ENCODE assay signal across 24 cellular contexts in the genomic region with DNA sequence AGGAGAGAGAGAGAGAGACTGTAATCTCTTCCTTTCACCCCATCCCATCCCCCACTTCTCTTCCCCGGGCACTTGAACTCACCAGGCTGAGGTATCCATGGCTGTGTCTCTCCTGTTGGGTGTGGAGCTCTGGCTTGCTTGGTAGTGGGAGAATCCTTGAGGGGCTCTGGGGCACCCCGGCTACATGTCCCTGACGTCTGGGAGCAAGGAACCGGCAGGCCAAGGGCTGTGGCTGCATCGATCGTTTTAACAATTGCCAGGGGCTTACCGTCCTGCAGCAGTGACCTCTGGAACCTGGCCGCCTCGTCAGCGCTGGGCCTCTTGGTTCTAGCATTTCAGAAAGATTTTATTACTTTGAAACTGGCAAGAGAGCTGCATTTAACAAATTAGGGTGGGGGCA. TPM values are rescaled to one million over a fixed set of nuclear protein-coding genes. Genes with fewer than 3 reads are reported as not detected.
DNase-seq lines count a peak whose midpoint lies in the region; ATAC-seq, FAIRE-seq and TF ChIP-seq lines count a peak whose summit lies in the region.
"Had no signal": no experiment of that assay in that cellular context is flagged by ENCODE, and none has a peak within 500 bp of the region (broad histone marks: within the 10 kb centered on the region; RNA-seq: fewer than 3 reads in every experiment).

No MANE protein-coding gene starts in this region.

- TF ChIP-seq CTCF in HepG2 (CRISPR knock-in tag; IDR thresholded peaks at IDR 0.05) (no peak), neural crest cell (conservative IDR thresholded peaks at IDR 0.05) (no peak)

- no peak overlapping the region for H3K27ac ChIP-seq in HepG2 (ENCODE audit: extremely low read length, insufficient read depth, low read length)
- H3K27ac ChIP-seq: A549, SJCRH30 had no signal

- peak overlapping the region; percentile 41 for H3K4me3 Mint-ChIP-seq in neural crest cell
- no peak overlapping the region for H3K4me3 Mint-ChIP-seq in natural killer cell treated with Interleukin-12 subunit alpha and Interleukin-12 subunit beta and Interleukin-15 and Interleukin-18, amount 100 ng/mL, for 72 hours

- no TSS peak for BruUV-seq in HepG2 (replicated peaks; lab: Mats Ljungman, UMichigan)

- no peaks in the 10 kb centered on the region for H3K36me3 ChIP-seq in HepG2 (replicated peaks in 1 of 2; ENCODE audit: control insufficient read depth in 1 of 2, insufficient read depth in 2 of 2, low read length in 2 of 2)
- H3K36me3 ChIP-seq: Peyer's patch, SJCRH30 had no signal

- DNase-seq in HuH-7.5 (ENCODE audit: low spot score), result peak; percentile 77
- no peak for DNase-seq in HepG2 (ENCODE audit: low spot score)
- DNase-seq in neural crest cell (ENCODE audit: low read depth, low spot score), result no peak
- no peak for DNase-seq in DMS114 treated with DMSO at 0.1 percent for 48 hours (lab: John Stamatoyannopoulos, UW; ENCODE audit: unreplicated experiment)
- no peak for DNase-seq in Right ventricle myocardium inferior (ENCODE audit: missing footprints)
- no peak for DNase-seq in natural killer cell treated with Interleukin-12 subunit alpha and Interleukin-12 subunit beta and Interleukin-15 and Interleukin-18, amount 100 ng/mL, for 72 hours (ENCODE audit: low spot score)
- no peak for DNase-seq in NCI-H146 treated with DMSO at 0.1 percent for 48 hours (lab: John Stamatoyannopoulos, UW; ENCODE audit: unreplicated experiment)
- DNase-seq: DMS79, GM23248, KG1, NCI-H1092 treated with DMSO at 0.1 percent for 48 hours, NCI-H1694 treated with DMSO at 0.1 percent for 48 hours, NCI-H2081 treated with DMSO at 0.1 percent for 48 hours, NCI-H2171 treated with DMSO at 0.1 percent for 48 hours, NCI-H524 treated with DMSO at 0.1 percent for 48 hours, NCI-H82, Peyer's patch, T-cell had no signal

- no peaks in the 10 kb centered on the region for H3K9me3 ChIP-seq in HepG2 (ENCODE audit: low read length)
- H3K9me3 ChIP-seq: A549, Peyer's patch, SJCRH30 had no signal

- H3K4me2 ChIP-seq in HepG2 (ENCODE audit: low read depth, low read length), result peak overlapping the region; percentile 32; the same call in 1 of the 2 replicates
- H3K4me2 ChIP-seq: A549 had no signal

- FAIRE-seq in HepG2 (lab: Jason Lieb, UNC), result no peak
- FAIRE-seq: A549, D721Med, GM12878 had no signal

- peaks cover 26% of the 10 kb centered on the region for H3K4me1 Mint-ChIP-seq in neural crest cell
- H3K4me1 Mint-ChIP-seq in natural killer cell treated with Interleukin-12 subunit alpha and Interleukin-12 subunit beta and Interleukin-15 and Interleukin-18, amount 100 ng/mL, for 72 hours (ENCODE audit: low read depth in 2 of 2), result peaks cover 0 to 6% of the 10 kb centered on the region in 2 donors

- intact Hi-C loops in HepG2 (cut with micrococcal nuclease; ENCODE audit: unreplicated experiment), result no loop called here
- intact Hi-C loops in Right ventricle myocardium inferior (cut with DNase I), result no loop called here

- H3K4me3 ChIP-seq in HepG2 (replicated peaks in 1 of 3; ENCODE audit: insufficient read depth in 1 of 3, low read depth in 2 of 3, low read length in 3 of 3), result no peak overlapping the region
- H3K4me3 ChIP-seq: A549, GM12878, Peyer's patch, SJCRH30 had no signal

- no peak for TF ChIP-seq RAD21 in HepG2 (CRISPR knock-in tag; IDR thresholded peaks at IDR 0.05)

- WGBS in HepG2 (ENCODE audit: low lambda C conversion rate), result 8% methylated on average over 1 of the region's 10 CpGs

- TF ChIP-seq EP300 in HepG2 (IDR thresholded peaks at IDR 0.05; ENCODE audit: low read depth in 2 of 2, low read length in 2 of 2) (no peak), HepG2 (CRISPR knock-in tag; IDR thresholded peaks at IDR 0.05; ENCODE audit: borderline replicate concordance) (no peak)

- peaks cover 7% of the 10 kb centered on the region for H3K27me3 Mint-ChIP-seq in neural crest cell (ENCODE audit: low read depth)
- H3K27me3 Mint-ChIP-seq in natural killer cell treated with Interleukin-12 subunit alpha and Interleukin-12 subunit beta and Interleukin-15 and Interleukin-18, amount 100 ng/mL, for 72 hours, result peaks cover 31 to 40% of the 10 kb centered on the region in 2 donors

- no peak overlapping the region for H2AFZ ChIP-seq in HepG2 (ENCODE audit: low read length)

- POLR2A ChIA-PET in HepG2 (lab: Yijun Ruan, JAX), result no interaction called here

- H3K9me3 Mint-ChIP-seq in neural crest cell, result no peaks in the 10 kb centered on the region
- H3K9me3 Mint-ChIP-seq in natural killer cell treated with Interleukin-12 subunit alpha and Interleukin-12 subunit beta and Interleukin-15 and Interleukin-18, amount 100 ng/mL, for 72 hours, result no peaks in the 10 kb centered on the region
- H3K9me3 Mint-ChIP-seq: T-cell had no signal

- in situ Hi-C loops in HepG2 (cut with HindIII; ENCODE audit: extremely low pct_ligation_motif_present, low pct_unique_long_range_greater_than_20kb), result no loop called here

- H3K27ac Mint-ChIP-seq in neural crest cell (ENCODE audit: unreplicated experiment), result peak overlapping the region; percentile 12
- no peak overlapping the region for H3K27ac Mint-ChIP-seq in natural killer cell treated with Interleukin-12 subunit alpha and Interleukin-12 subunit beta and Interleukin-15 and Interleukin-18, amount 100 ng/mL, for 72 hours
- H3K27ac Mint-ChIP-seq: B cell, CD14-positive monocyte, T-cell had no signal

- ATAC-seq in HepG2, result peak; percentile 75
- no peak for ATAC-seq in Right ventricle myocardium inferior
- ATAC-seq in natural killer cell treated with Interleukin-12 subunit alpha and Interleukin-12 subunit beta and Interleukin-15 and Interleukin-18, amount 100 ng/mL, for 72 hours, result no peak
- ATAC-seq: GM12878, T-cell had no signal

- H3K27me3 ChIP-seq in HepG2 (ENCODE audit: control insufficient read depth in 1 of 2, insufficient read depth in 2 of 2, low read length in 2 of 2), result peaks cover 3 to 8% of the 10 kb centered on the region in 2 experiments; a peak in 2 of 5 replicates
- H3K27me3 ChIP-seq: SJCRH30 had no signal

- TF ChIP-seq POLR2A in HepG2 (IDR thresholded peaks at IDR 0.05; ENCODE audit: insufficient read depth in 1 of 2, low read depth in 2 of 2, low read length in 2 of 2), result no peak

- H3K79me2 ChIP-seq in HepG2 (ENCODE audit: insufficient read depth, low read length), result no peaks in the 10 kb centered on the region

- H3K9ac ChIP-seq in HepG2 (ENCODE audit: insufficient read depth, low read depth, low read length), result no peak overlapping the region

- no peaks in the 10 kb centered on the region for H4K20me1 ChIP-seq in HepG2 (ENCODE audit: insufficient read depth, low read length)

- no peaks in the 10 kb centered on the region for H3K4me1 ChIP-seq in HepG2 (ENCODE audit: insufficient read depth, low read length)
- H3K4me1 ChIP-seq: A549, SJCRH30 had no signal

- CTCF ChIA-PET in HepG2 (lab: Yijun Ruan, JAX; ENCODE audit: low intra/inter-chr PET ratio, low total read pairs), result no interaction called here

- no peaks in the 10 kb centered on the region for H3K36me3 Mint-ChIP-seq in neural crest cell (ENCODE audit: low read depth)
- no peaks in the 10 kb centered on the region for H3K36me3 Mint-ChIP-seq in natural killer cell treated with Interleukin-12 subunit alpha and Interleukin-12 subunit beta and Interleukin-15 and Interleukin-18, amount 100 ng/mL, for 72 hours
- H3K36me3 Mint-ChIP-seq: CD14-positive monocyte, T-cell had no signal

TF ChIP-seq in HepG2, 621 proteins besides CTCF, POLR2A, EP300 and RAD21:
- 0 out of 2 replicates have a peak, but pooled peaks have one; percentile 18 for TF ChIP-seq ZFX (CRISPR knock-in tag; IDR thresholded peaks at IDR 0.05; ENCODE audit: low read depth)
- no peak for TF ChIP-seq ZNF546 (CRISPR knock-in tag; conservative IDR thresholded peaks at IDR 0.05)
- no peak for TF ChIP-seq SIX4 (CRISPR knock-in tag; IDR thresholded peaks at IDR 0.05)
- TF ChIP-seq ONECUT2 (CRISPR knock-in tag; IDR thresholded peaks at IDR 0.05), result 0 out of 2 replicates have a peak, but pooled peaks have one; percentile 56
- no peak for TF ChIP-seq CHD2 (IDR thresholded peaks at IDR 0.05; ENCODE audit: low read depth, low read length)
TF ChIP-seq in HepG2: peak in this region for 2.

RNA-seq across cellular contexts. Expression of a gene that starts 30.0 kb away (rescaled TPM):
- total RNA-seq in HepG2 (2016; rRNA removed; fragmentation: Illumina TruSeq; extraction: Trizol) (not detected in 2 replicates), neural crest cell (2.4 TPM in 2 replicates), Right ventricle myocardium inferior (10.1 TPM)
- total RNA-seq in HepG2 (2016; cell fraction: cytosol; rRNA removed; fragmentation: Illumina TruSeq; extraction: Trizol; ENCODE audit: low read depth), result not detected in 2 replicates
- not detected in 2 replicates for total RNA-seq in HepG2 (2016; cell fraction: insoluble cytoplasmic fraction; rRNA removed; fragmentation: Illumina TruSeq; extraction: Trizol)
- not detected in 2 replicates for total RNA-seq in HepG2 (2016; cell fraction: membrane; rRNA removed; fragmentation: Illumina TruSeq; extraction: Trizol)
- not detected in 2 replicates for total RNA-seq in HepG2 (2016; cell fraction: nucleus; rRNA removed; fragmentation: Illumina TruSeq; extraction: Trizol)
- polyA plus RNA-seq in HepG2 (2011; rRNA removed), result 0.04 TPM in 1 of 2 replicates, not detected in the other
- not detected in 2 replicates for polyA plus RNA-seq in HepG2 (2011; cell fraction: cytosol; rRNA removed)
- 0.05 and 0.24 TPM in 2 replicates for polyA plus RNA-seq in HepG2 (2011; cell fraction: nucleus; rRNA removed)
- polyA plus RNA-seq in HepG2 (2012), result 0.08 TPM in 1 of 2 replicates, not detected in the other
- polyA plus RNA-seq in HepG2 (2016; cell fraction: cytosol; fragmentation: Illumina TruSeq; extraction: Trizol; ENCODE audit: low read depth), result 0.06 TPM in 1 of 2 replicates, not detected in the other
- not detected in 2 replicates for polyA plus RNA-seq in HepG2 (2016; cell fraction: insoluble cytoplasmic fraction; fragmentation: Illumina TruSeq; extraction: Trizol; ENCODE audit: low read depth)
- polyA plus RNA-seq in HepG2 (2016; cell fraction: membrane; fragmentation: Illumina TruSeq; extraction: Trizol; ENCODE audit: low read depth), result 0.09 TPM in 1 of 2 replicates, not detected in the other
- polyA plus RNA-seq in HepG2 (2016; cell fraction: nucleus; fragmentation: Illumina TruSeq; extraction: Trizol; ENCODE audit: insufficient read depth, low read depth), result not detected in 2 replicates
- polyA minus RNA-seq in HepG2 (2011; rRNA and poly(A)+ RNA removed; ENCODE audit: low replicate concordance), result not detected in 2 replicates
- not detected in 2 replicates for polyA minus RNA-seq in HepG2 (2011; cell fraction: cytosol; rRNA and poly(A)+ RNA removed)
- not detected in 2 replicates for polyA minus RNA-seq in HepG2 (2011; cell fraction: nucleus; rRNA and poly(A)+ RNA removed)
- total RNA-seq in natural killer cell treated with Interleukin-12 subunit alpha and Interleukin-12 subunit beta and Interleukin-15 and Interleukin-18, amount 100 ng/mL, for 72 hours, result under 1 TPM in 1 of 2 donors, not detected in 1; 0.28 TPM
- total RNA-seq: GM23248, SJCRH30 had no signal
- polyA plus RNA-seq: CD14-positive monocyte had no signal
